In the genomic region with DNA sequence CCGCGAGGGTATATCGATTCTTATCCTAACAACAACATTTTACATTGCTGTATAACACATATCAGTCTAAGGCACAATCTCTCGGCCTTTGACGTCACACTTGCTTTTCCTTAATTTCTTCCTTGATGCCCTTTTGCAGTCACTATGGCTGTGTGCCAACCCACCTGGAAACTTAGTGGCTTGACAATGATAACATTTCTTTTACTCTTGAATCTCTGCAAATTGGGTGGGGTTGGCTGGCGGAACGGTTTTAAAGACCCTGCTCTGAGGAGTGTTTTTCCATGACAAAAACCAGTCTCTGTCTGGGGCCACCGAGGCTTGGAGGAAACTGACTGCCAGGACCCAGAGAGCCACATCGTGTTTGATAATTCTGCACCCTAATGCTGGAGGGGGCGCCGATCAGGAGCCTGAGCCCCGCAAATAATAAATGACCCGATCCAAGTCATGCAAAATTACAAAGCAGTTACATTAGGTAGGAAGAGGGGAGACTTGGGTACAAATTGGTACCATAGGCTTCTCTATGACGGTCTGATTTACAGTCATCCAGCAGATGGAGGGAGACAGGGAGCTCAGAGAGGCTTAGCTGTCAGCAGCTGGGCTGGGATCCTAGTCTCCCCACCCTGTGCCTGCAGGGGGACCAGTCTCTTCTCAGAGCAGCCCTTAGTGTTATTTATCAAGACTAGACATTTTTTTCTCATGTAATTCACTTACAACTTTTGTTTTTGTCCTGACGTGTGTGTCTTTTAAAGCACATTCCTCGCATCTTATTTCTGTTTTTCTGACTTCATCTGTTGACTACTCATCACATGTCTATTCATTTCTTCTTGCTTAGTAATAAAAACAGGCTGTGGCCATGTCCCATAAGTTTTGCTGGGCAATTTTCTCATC, we compare ENCODE assay signal across 8 cellular contexts.
DNase-seq lines count a peak whose midpoint lies in the region; TF ChIP-seq lines count a peak whose summit lies in the region.

No MANE protein-coding gene starts in this region.

- no peak for TF ChIP-seq CTCF in colonic mucosa (IDR thresholded peaks at IDR 0.05)
- no peak for TF ChIP-seq CTCF in nephron progenitor cell (IDR thresholded peaks at IDR 0.05)
- TF ChIP-seq CTCF in GM20000 (IDR thresholded peaks at IDR 0.05; ENCODE audit: extremely low read depth, missing control alignments), result no peak

- H3K27ac Mint-ChIP-seq in nephron progenitor cell, result no peak overlapping the region

- no peak overlapping the region for H3K9ac ChIP-seq in colonic mucosa (ENCODE audit: low read depth in 2 of 2, low read length in 2 of 2)

- peaks cover 4% of the 10 kb centered on the region for H3K4me1 ChIP-seq in colonic mucosa

- no peaks in the 10 kb centered on the region for H3K36me3 Mint-ChIP-seq in nephron progenitor cell (ENCODE audit: low read depth)

- H3K9me3 ChIP-seq in colonic mucosa, result no peaks in the 10 kb centered on the region

- H3K27ac ChIP-seq in colonic mucosa, result no peak overlapping the region

- H3K4me3 Mint-ChIP-seq in nephron progenitor cell, result peak overlapping the region; percentile 41

- intact Hi-C loops in colonic mucosa (cut with DNase I), result no loop called here

- H3K36me3 ChIP-seq in colonic mucosa, result no peaks in the 10 kb centered on the region

- in situ Hi-C loops in Caki2 (cut with HindIII; ENCODE audit: low pct_unique_long_range_greater_than_20kb, low sequenced_read_pairs), result no loop called here

- peaks cover 27% of the 10 kb centered on the region for H3K27me3 Mint-ChIP-seq in nephron progenitor cell (ENCODE audit: low read depth, poor library complexity)

- H3K4me1 Mint-ChIP-seq in nephron progenitor cell, result peaks cover 5% of the 10 kb centered on the region

- no peaks in the 10 kb centered on the region for H3K27me3 ChIP-seq in colonic mucosa

- no peak overlapping the region for H3K4me3 ChIP-seq in colonic mucosa

- no peaks in the 10 kb centered on the region for H3K9me3 Mint-ChIP-seq in nephron progenitor cell

- peak; percentile 35 for DNase-seq in Caki2 (ENCODE audit: low read depth)
- DNase-seq in NAMALWA (ENCODE audit: low spot score), result peak; percentile 64
- peak; percentile 52 for DNase-seq in colonic mucosa
- DNase-seq in nephron progenitor cell, result no peak
- no peak for DNase-seq in activated CD4-positive, CD25-positive, alpha-beta regulatory T cell (lab: John Stamatoyannopoulos, UW)
- DNase-seq in LoVo (ENCODE audit: low spot score), result no peak
- no peak for DNase-seq in GM20000 (ENCODE audit: low spot score)
- no peak for DNase-seq in stimulated activated CD4-positive, alpha-beta T cell treated with anti-CD3 and anti-CD28 coated beads, Interleukin-12 subunit alpha, Interleukin-12 subunit beta, amount 100 ng/mL, for 4 hours

Comparison
In these comparisons a context has a peak if more than half of its experiments do, and no peak if none do; other contexts are left out.
1. DNase-seq: peak in Caki2 (single experiment), NAMALWA (single experiment) and colonic mucosa (single experiment); none in nephron progenitor cell (single experiment), activated CD4-positive, CD25-positive, alpha-beta regulatory T cell (0 of 4), LoVo (single experiment), GM20000 (single experiment) and stimulated activated CD4-positive, alpha-beta T cell treated with anti-CD3 and anti-CD28 coated beads, Interleukin-12 subunit alpha, Interleukin-12 subunit beta, amount 100 ng/mL, for 4 hours (single experiment).